In genomic region chr5:136058031-136058971, GRCh38 we compare ENCODE assay signal across 2 cellular contexts.
TF ChIP-seq lines count a peak whose summit lies in the region.

No MANE protein-coding gene starts in this region.

TF ChIP-seq in A549, 52 proteins besides CTCF, POLR2A, EP300 and RAD21 (continues in another document):
- TF ChIP-seq KDM1A (IDR thresholded peaks at IDR 0.05; ENCODE audit: low read depth) (no peak), BHLHE40 (IDR thresholded peaks at IDR 0.05; ENCODE audit: low read depth, low read length) (0 out of 2 replicates have a peak, but pooled peaks have one; percentile 18), NPAS2 (CRISPR knock-in tag; IDR thresholded peaks at IDR 0.05; ENCODE audit: borderline replicate concordance) (no peak), HOXA7 (CRISPR knock-in tag; IDR thresholded peaks at IDR 0.05) (peak; percentile 54; the same call in 1 of the 2 replicates), TFCP2L1 (CRISPR knock-in tag; IDR thresholded peaks at IDR 0.05) (no peak), ATOH8 (CRISPR knock-in tag; IDR thresholded peaks at IDR 0.05; ENCODE audit: low read depth) (peak; percentile 88), FOSB (CRISPR knock-in tag; IDR thresholded peaks at IDR 0.05) (peak; percentile 79; the same call in 1 of the 2 replicates), POLR2AphosphoS2 (conservative IDR thresholded peaks at IDR 0.05; ENCODE audit: low read length) (no peak; the same call in 1 of the 2 replicates), CBX8 (IDR thresholded peaks at IDR 0.05) (no peak), ZFP36 (IDR thresholded peaks at IDR 0.05; ENCODE audit: borderline replicate concordance, partially characterized antibody) (no peak), EHF (CRISPR knock-in tag; IDR thresholded peaks at IDR 0.05) (peak; percentile 80; the same call in 1 of the 2 replicates), MAFK (IDR thresholded peaks at IDR 0.05; ENCODE audit: partially characterized antibody) (peak; percentile 74), ESRRA (IDR thresholded peaks at IDR 0.05; ENCODE audit: borderline replicate concordance, low read length) (0 out of 2 replicates have a peak, but pooled peaks have one; percentile 4), CHD2 (IDR thresholded peaks at IDR 0.05; ENCODE audit: low read length, partially characterized antibody) (no peak), TP53 (CRISPR knock-in tag; IDR thresholded peaks at IDR 0.05) (no peak), ZSCAN20 (CRISPR knock-in tag; IDR thresholded peaks at IDR 0.05) (no peak), ELK1 (IDR thresholded peaks at IDR 0.05; ENCODE audit: low read depth, low read length) (no peak), E2F6 (IDR thresholded peaks at IDR 0.05; ENCODE audit: borderline replicate concordance, low read depth) (no peak), HOXB13 (CRISPR knock-in tag; IDR thresholded peaks at IDR 0.05; ENCODE audit: low read depth) (peak; percentile 34; the same call in 1 of the 2 replicates), BCL3 (IDR thresholded peaks at IDR 0.05) (peak; percentile 97), PHF8 (IDR thresholded peaks at IDR 0.05; ENCODE audit: borderline replicate concordance, low read depth) (no peak), NR3C1 (IDR thresholded peaks at IDR 0.05) (no peak), HDAC2 (IDR thresholded peaks at IDR 0.05) (no peak), CEBPB (IDR thresholded peaks at IDR 0.05) (peak; percentile 97 to 98), HOXB5 (CRISPR knock-in tag; IDR thresholded peaks at IDR 0.05) (peak; percentile 53; the same call in 1 of the 2 replicates), PBX3 (IDR thresholded peaks at IDR 0.05) (peak; percentile 83), USF2 (IDR thresholded peaks at IDR 0.05) (no peak), GATA3 (IDR thresholded peaks at IDR 0.05; ENCODE audit: borderline replicate concordance) (peak; percentile 98), JUN (IDR thresholded peaks at IDR 0.05) (peak; percentile 99), FOSL2 (IDR thresholded peaks at IDR 0.05) (peak; percentile 94), FOSL2 (CRISPR knock-in tag; IDR thresholded peaks at IDR 0.05) (peak; percentile 99), CHD4 (IDR thresholded peaks at IDR 0.05; ENCODE audit: borderline replicate concordance) (no peak), MAZ (IDR thresholded peaks at IDR 0.05; ENCODE audit: borderline replicate concordance, low read depth, low read length) (no peak), RARB (CRISPR knock-in tag; IDR thresholded peaks at IDR 0.05) (peak; percentile 83; the same call in 1 of the 2 replicates), SREBF2 (IDR thresholded peaks at IDR 0.05) (no peak), MYC (IDR thresholded peaks at IDR 0.05; ENCODE audit: borderline replicate concordance, low read length) (no peak), RNF2 (IDR thresholded peaks at IDR 0.05; ENCODE audit: borderline replicate concordance, low read depth) (no peak)

TF ChIP-seq in IMR-90, 13 proteins besides CTCF, POLR2A, EP300 and RAD21:
- TF ChIP-seq FOS (IDR thresholded peaks at IDR 0.05; ENCODE audit: low read depth, low read length) (peak; percentile 97), BHLHE40 (IDR thresholded peaks at IDR 0.05; ENCODE audit: low read depth, low read length) (peak; percentile 89), MXI1 (IDR thresholded peaks at IDR 0.05; ENCODE audit: borderline replicate concordance, low read depth, low read length) (peak; percentile 68), MAFK (IDR thresholded peaks at IDR 0.05; ENCODE audit: low read depth, low read length) (peak; percentile 58), ELK1 (IDR thresholded peaks at IDR 0.05; ENCODE audit: borderline replicate concordance, low read depth, low read length) (no peak), RFX5 (IDR thresholded peaks at IDR 0.05; ENCODE audit: low read depth, low read length) (0 out of 2 replicates have a peak, but pooled peaks have one; percentile 20), RCOR1 (IDR thresholded peaks at IDR 0.05; ENCODE audit: insufficient replicate concordance, low read length) (peak; percentile 90), CEBPB (IDR thresholded peaks at IDR 0.05; ENCODE audit: low read depth, low read length) (peak; percentile 98), CHD1 (IDR thresholded peaks at IDR 0.05; ENCODE audit: low read depth, low read length) (0 out of 2 replicates have a peak, but pooled peaks have one; percentile 60), MAZ (IDR thresholded peaks at IDR 0.05; ENCODE audit: borderline replicate concordance, low read depth, low read length) (no peak; the same call in 1 of the 2 replicates), NFE2L2 (IDR thresholded peaks at IDR 0.05; ENCODE audit: low read depth, low read length) (peak; percentile 42; the same call in 1 of the 2 replicates), SMC3 (IDR thresholded peaks at IDR 0.05; ENCODE audit: low read depth, low read length) (peak; percentile 26; the same call in 1 of the 2 replicates), USF2 (IDR thresholded peaks at IDR 0.05; ENCODE audit: low read depth, low read length) (peak; percentile 30; the same call in 1 of the 2 replicates)
